In the genomic region with DNA sequence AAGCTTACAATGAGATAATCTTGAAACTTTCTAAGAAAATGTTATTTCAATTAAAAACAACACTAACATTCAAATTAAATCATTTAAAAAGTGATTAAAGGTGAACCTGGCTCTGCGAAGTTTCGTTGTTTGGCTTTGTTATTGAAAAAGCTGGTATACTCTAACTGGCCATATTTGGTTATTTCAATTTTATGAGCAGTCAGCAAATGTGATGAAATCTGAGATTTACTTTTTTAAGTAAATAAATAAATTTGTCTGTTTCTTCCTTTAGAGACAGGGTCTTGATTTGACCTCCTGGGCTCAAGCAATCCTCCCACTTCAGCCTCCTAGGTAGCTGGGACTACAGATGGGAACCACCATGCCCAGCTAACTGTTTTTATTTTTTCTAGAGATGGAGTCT, we compare ENCODE assay signal across 22 cellular contexts. TPM values are rescaled to one million over a fixed set of nuclear protein-coding genes. Genes with fewer than 3 reads are reported as not detected.
DNase-seq lines count a peak whose midpoint lies in the region; ATAC-seq, FAIRE-seq and TF ChIP-seq lines count a peak whose summit lies in the region.
"Had no signal": no experiment of that assay in that cellular context is flagged by ENCODE, and none has a peak within 500 bp of the region (broad histone marks: within the 10 kb centered on the region; RNA-seq: fewer than 3 reads in every experiment).

No MANE protein-coding gene starts in this region.

- H3K9me3 ChIP-seq in HepG2 (ENCODE audit: low read length), result no peaks in the 10 kb centered on the region
- no peaks in the 10 kb centered on the region for H3K9me3 ChIP-seq in right lobe of liver
- H3K9me3 ChIP-seq in IMR-90 (ENCODE audit: control insufficient read depth, insufficient read depth, low read length), result no peaks in the 10 kb centered on the region
- H3K9me3 ChIP-seq: BE2C had no signal

- no peak overlapping the region for H3K4me2 ChIP-seq in HepG2 (ENCODE audit: low read depth, low read length)
- no peak overlapping the region for H3K4me2 ChIP-seq in IMR-90 (ENCODE audit: low read depth, low read length)
- H3K4me2 ChIP-seq: BLaER1 had no signal

- H3K4me3 ChIP-seq in HepG2 (replicated peaks in 1 of 3; ENCODE audit: insufficient read depth in 1 of 3, low read depth in 2 of 3, low read length in 3 of 3) (no peak overlapping the region), right lobe of liver (no peak overlapping the region), IMR-90 (ENCODE audit: insufficient read depth, low read depth, low read length) (no peak overlapping the region)
- H3K4me3 ChIP-seq: BLaER1 had no signal

- ATAC-seq in HepG2, result no peak
- ATAC-seq in right lobe of liver, result no peak
- ATAC-seq in IMR-90 (ENCODE audit: low read depth), result no peak
- ATAC-seq in GM18858 (IDR thresholded peaks at IDR 0.05; ENCODE audit: unreplicated experiment), result no peak
- ATAC-seq in GM19455 (IDR thresholded peaks at IDR 0.05; ENCODE audit: unreplicated experiment), result no peak

- no peak overlapping the region for H2AK5ac ChIP-seq in IMR-90 (ENCODE audit: low read depth, low read length)

- H2AFZ ChIP-seq in HepG2 (ENCODE audit: low read length) (no peak overlapping the region), IMR-90 (replicated peaks; ENCODE audit: low read length, poor library complexity) (no peak overlapping the region)

- no peak for TF ChIP-seq POLR2A in HepG2 (IDR thresholded peaks at IDR 0.05; ENCODE audit: insufficient read depth in 1 of 2, low read depth in 2 of 2, low read length in 2 of 2)
- TF ChIP-seq POLR2A in right lobe of liver (IDR thresholded peaks at IDR 0.05), result no peak
- no peak for TF ChIP-seq POLR2A in IMR-90 (IDR thresholded peaks at IDR 0.05; ENCODE audit: low read depth, low read length)

- H3K4ac ChIP-seq in IMR-90 (ENCODE audit: low read depth, low read length), result no peak overlapping the region

- WGBS in HepG2 (ENCODE audit: low lambda C conversion rate), result 100% methylated on average over 2 of the region's 2 CpGs
- WGBS in right lobe of liver (ENCODE audit: insufficient coverage, low coverage, low lambda C conversion rate, missing lambda C conversion rate), result 96% methylated on average over 2 of the region's 2 CpGs
- no CpG with 5 or more reads among the region's 2 CpGs for WGBS in IMR-90 (ENCODE audit: extremely low coverage in 2 of 2, insufficient read length in 1 of 2), 2 experiments

- no peaks in the 10 kb centered on the region for H3K79me2 ChIP-seq in HepG2 (ENCODE audit: insufficient read depth, low read length)

- H4K5ac ChIP-seq in IMR-90 (ENCODE audit: low read depth, low read length), result no peak overlapping the region

- H3K9ac ChIP-seq in HepG2 (ENCODE audit: insufficient read depth, low read depth, low read length) (no peak overlapping the region), IMR-90 (ENCODE audit: low read depth, low read length) (no peak overlapping the region)
- H3K9ac ChIP-seq: BLaER1 had no signal

- POLR2A ChIA-PET in HepG2 (lab: Yijun Ruan, JAX), result no interaction called here
- POLR2A ChIA-PET in IMR-90 (lab: Charles Lee; ENCODE audit: unreplicated experiment), result no interaction called here

- H4K8ac ChIP-seq in IMR-90 (ENCODE audit: low read depth in 2 of 2, low read length in 2 of 2), result no peak overlapping the region

- no peak overlapping the region for H2BK5ac ChIP-seq in IMR-90 (ENCODE audit: low read depth, low read length, poor library complexity, severe bottlenecking)

- DNase-seq in HepG2 (ENCODE audit: low spot score) (no peak), right lobe of liver (no peak), IMR-90 (no peak)
- DNase-seq: ACHN; BE2C; C1 segment of cervical spinal cord; CD4-positive, alpha-beta memory T cell; CD4-positive, CD25-positive, alpha-beta regulatory T cell; CD8-positive, alpha-beta memory T cell; COR-L47; DMS 273 treated with DMSO at 0.1 percent for 48 hours; DMS153; DMS53; DMS79; DND-41; EL; GF-D8 had no signal

- no peak overlapping the region for H2AK9ac ChIP-seq in IMR-90 (replicated peaks; ENCODE audit: low read depth, low read length, poor library complexity)

- H3K14ac ChIP-seq in IMR-90 (replicated peaks; ENCODE audit: low read depth, low read length), result no peak overlapping the region

- H3K18ac ChIP-seq in IMR-90 (ENCODE audit: low read depth, low read length), result no peak overlapping the region

- TF ChIP-seq CTCF in HepG2 (CRISPR knock-in tag; IDR thresholded peaks at IDR 0.05), result no peak
- TF ChIP-seq CTCF in right lobe of liver (IDR thresholded peaks at IDR 0.05), result no peak
- no peak for TF ChIP-seq CTCF in IMR-90 (conservative IDR thresholded peaks at IDR 0.05; ENCODE audit: low read depth, low read length)

- H3K36me3 ChIP-seq in HepG2 (replicated peaks in 1 of 2; ENCODE audit: control insufficient read depth in 1 of 2, insufficient read depth in 2 of 2, low read length in 2 of 2) (peaks cover 4 to 43% of the 10 kb centered on the region in 2 experiments), right lobe of liver (peaks cover 0 to 9% (median 0%) of the 10 kb centered on the region in 4 donors), IMR-90 (ENCODE audit: control insufficient read depth, insufficient read depth, low read length) (peaks cover 20% of the 10 kb centered on the region)

- no peak for TF ChIP-seq RAD21 in HepG2 (CRISPR knock-in tag; IDR thresholded peaks at IDR 0.05)
- TF ChIP-seq RAD21 in IMR-90 (IDR thresholded peaks at IDR 0.05; ENCODE audit: low read length), result no peak

- H3K23ac ChIP-seq in IMR-90 (ENCODE audit: low read depth, low read length), result no peak overlapping the region

- peaks cover 0 to 3% of the 10 kb centered on the region in 2 experiments; a peak in 1 of 4 replicates for H3K79me1 ChIP-seq in IMR-90 (ENCODE audit: low read depth in 1 of 2, low read length in 2 of 2)

- no peak overlapping the region for H4K91ac ChIP-seq in IMR-90 (ENCODE audit: insufficient read depth, low read depth, low read length)

- no peak overlapping the region for H3K56ac ChIP-seq in IMR-90 (ENCODE audit: extremely low read depth, insufficient read depth, low read length)

- H3K9me1 ChIP-seq in IMR-90 (ENCODE audit: insufficient read depth, low read length), result no peaks in the 10 kb centered on the region

- BruUV-seq in HepG2 (replicated peaks; lab: Mats Ljungman, UMichigan), result no TSS peak
- no TSS peak for BruUV-seq in IMR-90 (replicated peaks; lab: Mats Ljungman, UMichigan)

- no peak overlapping the region for H2BK120ac ChIP-seq in IMR-90 (ENCODE audit: low read depth, low read length)

- no peak overlapping the region for H2BK15ac ChIP-seq in IMR-90 (ENCODE audit: low read depth, low read length)

- TF ChIP-seq EP300 in HepG2 (IDR thresholded peaks at IDR 0.05; ENCODE audit: low read depth in 2 of 2, low read length in 2 of 2) (no peak), HepG2 (CRISPR knock-in tag; IDR thresholded peaks at IDR 0.05; ENCODE audit: borderline replicate concordance) (no peak)

- no peak overlapping the region for H2BK20ac ChIP-seq in IMR-90 (ENCODE audit: low read depth, low read length)

- H3K27me3 ChIP-seq in HepG2 (ENCODE audit: control insufficient read depth in 1 of 2, insufficient read depth in 2 of 2, low read length in 2 of 2) (no peaks in the 10 kb centered on the region), right lobe of liver (no peaks in the 10 kb centered on the region), IMR-90 (ENCODE audit: control insufficient read depth, insufficient read depth, low read length) (no peaks in the 10 kb centered on the region)
- H3K27me3 ChIP-seq: BE2C, BLaER1 had no signal

- H3K27ac ChIP-seq in HepG2 (ENCODE audit: extremely low read length, insufficient read depth, low read length) (no peak overlapping the region), right lobe of liver (no peak overlapping the region), IMR-90 (ENCODE audit: insufficient read depth, low read length) (no peak overlapping the region; the same call in 1 of the 2 replicates)
- H3K27ac ChIP-seq: 22Rv1, BLaER1 had no signal

- CTCF ChIA-PET in HepG2 (lab: Yijun Ruan, JAX; ENCODE audit: low intra/inter-chr PET ratio, low total read pairs) (no interaction called here), IMR-90 (lab: Yijun Ruan, JAX) (interaction anchor here (0.5 to 0.6 kb wide), 2 partner anchors 206 to 1012 kb away, joined by 6 to 7 read pairs; no protein-coding TSS in a partner anchor)

- dilution Hi-C loops in IMR-90 (cut with HindIII; ENCODE audit: low sequenced_read_pairs, unreplicated experiment), result no loop called here

- in situ Hi-C loops in HepG2 (cut with HindIII; ENCODE audit: extremely low pct_ligation_motif_present, low pct_unique_long_range_greater_than_20kb), result no loop called here
- in situ Hi-C loops in IMR-90 (cut with MboI; ENCODE audit: low sequenced_read_pairs), result loop anchor here (25.0 kb wide), 2 partner anchors 899 to 1124 kb away; partner anchors contain the start of gene NPHP3

- intact Hi-C loops in HepG2 (cut with micrococcal nuclease; ENCODE audit: unreplicated experiment) (no loop called here), right lobe of liver (cut with DNase I) (no loop called here), IMR-90 (cut with micrococcal nuclease) (no loop called here)

- no peak for FAIRE-seq in HepG2 (lab: Jason Lieb, UNC)
- FAIRE-seq: GM12891 had no signal

- H4K20me1 ChIP-seq in HepG2 (ENCODE audit: insufficient read depth, low read length), result no peaks in the 10 kb centered on the region
- H4K20me1 ChIP-seq in IMR-90 (ENCODE audit: insufficient read depth, low read length), result no peaks in the 10 kb centered on the region
- H4K20me1 ChIP-seq: BLaER1 had no signal

- H3K4me1 ChIP-seq in HepG2 (ENCODE audit: insufficient read depth, low read length) (peaks cover 6% of the 10 kb centered on the region), right lobe of liver (no peaks in the 10 kb centered on the region), IMR-90 (ENCODE audit: control insufficient read depth, insufficient read depth, low read length) (no peaks in the 10 kb centered on the region)
- H3K4me1 ChIP-seq: BE2C, BLaER1 had no signal

RNA-seq across cellular contexts. Expression of gene CDV3, which starts 38.0 kb away (rescaled TPM):
- total RNA-seq in HepG2 (2016; rRNA removed; fragmentation: Illumina TruSeq; extraction: Trizol) (145 and 190 TPM in 2 replicates), right lobe of liver (100 to 1,000 TPM in 1 of 6 experiments, 10 to 100 TPM in 5; 61.3 to 104 (median 81.3) TPM), IMR-90 (2012; rRNA removed) (120 and 189 TPM in 2 replicates)
- total RNA-seq in HepG2 (2016; cell fraction: cytosol; rRNA removed; fragmentation: Illumina TruSeq; extraction: Trizol; ENCODE audit: low read depth), result 29.7 and 31.6 TPM in 2 replicates
- total RNA-seq in HepG2 (2016; cell fraction: insoluble cytoplasmic fraction; rRNA removed; fragmentation: Illumina TruSeq; extraction: Trizol), result 140 and 167 TPM in 2 replicates
- total RNA-seq in HepG2 (2016; cell fraction: membrane; rRNA removed; fragmentation: Illumina TruSeq; extraction: Trizol), result 96.9 and 108 TPM in 2 replicates
- total RNA-seq in HepG2 (2016; cell fraction: nucleus; rRNA removed; fragmentation: Illumina TruSeq; extraction: Trizol), result 70.3 and 72.0 TPM in 2 replicates
- polyA plus RNA-seq in HepG2 (2011; rRNA removed) (44.9 and 46.6 TPM in 2 replicates), IMR-90 (2012; rRNA removed) (78.1 and 93.6 TPM in 2 replicates)
- 20.0 and 35.2 TPM in 2 replicates for polyA plus RNA-seq in HepG2 (2011; cell fraction: cytosol; rRNA removed)
- polyA plus RNA-seq in HepG2 (2011; cell fraction: nucleus; rRNA removed), result 11.8 and 17.9 TPM in 2 replicates
- 98.7 and 98.9 TPM in 2 replicates for polyA plus RNA-seq in HepG2 (2012)
- polyA plus RNA-seq in HepG2 (2016; cell fraction: cytosol; fragmentation: Illumina TruSeq; extraction: Trizol; ENCODE audit: low read depth), result 29.7 and 32.6 TPM in 2 replicates
- polyA plus RNA-seq in HepG2 (2016; cell fraction: insoluble cytoplasmic fraction; fragmentation: Illumina TruSeq; extraction: Trizol; ENCODE audit: low read depth), result 154 TPM in 2 replicates
- 62.3 and 67.4 TPM in 2 replicates for polyA plus RNA-seq in HepG2 (2016; cell fraction: membrane; fragmentation: Illumina TruSeq; extraction: Trizol; ENCODE audit: low read depth)
- polyA plus RNA-seq in HepG2 (2016; cell fraction: nucleus; fragmentation: Illumina TruSeq; extraction: Trizol; ENCODE audit: insufficient read depth, low read depth), result 72.4 and 78.4 TPM in 2 replicates
- 25.2 and 41.8 TPM in 2 replicates for polyA minus RNA-seq in HepG2 (2011; rRNA and poly(A)+ RNA removed; ENCODE audit: low replicate concordance)
- polyA minus RNA-seq in HepG2 (2011; cell fraction: cytosol; rRNA and poly(A)+ RNA removed), result 46.6 and 59.2 TPM in 2 replicates
- 35.8 and 50.4 TPM in 2 replicates for polyA minus RNA-seq in HepG2 (2011; cell fraction: nucleus; rRNA and poly(A)+ RNA removed)
- 11.2 and 14.0 TPM in 2 replicates for polyA plus RNA-seq in IMR-90 (2012; cell fraction: cytosol; rRNA removed)
- 3.2 and 36.9 TPM in 2 replicates for polyA plus RNA-seq in IMR-90 (2012; cell fraction: nucleus; rRNA removed; ENCODE audit: low replicate concordance)

RNA-seq across cellular contexts. Expression of gene TOPBP1, which starts 50.2 kb away (rescaled TPM):
- total RNA-seq in HepG2 (2016; rRNA removed; fragmentation: Illumina TruSeq; extraction: Trizol) (42.9 and 59.3 TPM in 2 replicates), right lobe of liver (10 to 100 TPM in 2 of 6 experiments, 1 to 10 TPM in 4; 5.3 to 20.6 (median 8.1) TPM), IMR-90 (2012; rRNA removed) (50.0 and 50.5 TPM in 2 replicates)
- total RNA-seq in HepG2 (2016; cell fraction: cytosol; rRNA removed; fragmentation: Illumina TruSeq; extraction: Trizol; ENCODE audit: low read depth), result 12.5 and 13.2 TPM in 2 replicates
- 41.9 and 62.6 TPM in 2 replicates for total RNA-seq in HepG2 (2016; cell fraction: insoluble cytoplasmic fraction; rRNA removed; fragmentation: Illumina TruSeq; extraction: Trizol)
- 30.0 and 35.4 TPM in 2 replicates for total RNA-seq in HepG2 (2016; cell fraction: membrane; rRNA removed; fragmentation: Illumina TruSeq; extraction: Trizol)
- total RNA-seq in HepG2 (2016; cell fraction: nucleus; rRNA removed; fragmentation: Illumina TruSeq; extraction: Trizol), result 56.6 and 67.4 TPM in 2 replicates
- polyA plus RNA-seq in HepG2 (2011; rRNA removed) (15.5 and 24.3 TPM in 2 replicates), IMR-90 (2012; rRNA removed) (19.2 and 19.5 TPM in 2 replicates)
- polyA plus RNA-seq in HepG2 (2011; cell fraction: cytosol; rRNA removed), result 8.5 and 8.6 TPM in 2 replicates
- polyA plus RNA-seq in HepG2 (2011; cell fraction: nucleus; rRNA removed), result 41.0 and 46.8 TPM in 2 replicates
- polyA plus RNA-seq in HepG2 (2012), result 12.5 and 16.7 TPM in 2 replicates
- 3.0 and 3.5 TPM in 2 replicates for polyA plus RNA-seq in HepG2 (2016; cell fraction: cytosol; fragmentation: Illumina TruSeq; extraction: Trizol; ENCODE audit: low read depth)
- polyA plus RNA-seq in HepG2 (2016; cell fraction: insoluble cytoplasmic fraction; fragmentation: Illumina TruSeq; extraction: Trizol; ENCODE audit: low read depth), result 36.7 and 42.1 TPM in 2 replicates
- polyA plus RNA-seq in HepG2 (2016; cell fraction: membrane; fragmentation: Illumina TruSeq; extraction: Trizol; ENCODE audit: low read depth), result 12.7 and 14.9 TPM in 2 replicates
- 65.4 and 74.6 TPM in 2 replicates for polyA plus RNA-seq in HepG2 (2016; cell fraction: nucleus; fragmentation: Illumina TruSeq; extraction: Trizol; ENCODE audit: insufficient read depth, low read depth)
- 16.5 and 72.6 TPM in 2 replicates for polyA minus RNA-seq in HepG2 (2011; rRNA and poly(A)+ RNA removed; ENCODE audit: low replicate concordance)
- polyA minus RNA-seq in HepG2 (2011; cell fraction: cytosol; rRNA and poly(A)+ RNA removed), result 8.1 and 9.6 TPM in 2 replicates
- polyA minus RNA-seq in HepG2 (2011; cell fraction: nucleus; rRNA and poly(A)+ RNA removed), result 58.9 and 72.9 TPM in 2 replicates
- 2.3 and 4.7 TPM in 2 replicates for polyA plus RNA-seq in IMR-90 (2012; cell fraction: cytosol; rRNA removed)
- 8.2 and 48.1 TPM in 2 replicates for polyA plus RNA-seq in IMR-90 (2012; cell fraction: nucleus; rRNA removed; ENCODE audit: low replicate concordance)
